ENCODE assay signal across 1 cellular context in genomic region chr2:208179028-208179609, GRCh38.
A peak's percentile ranks its signal among the peaks of the same experiment; 100 is the strongest.
TF ChIP-seq lines count a peak whose summit lies in the region.

No MANE protein-coding gene starts in this region.

TF ChIP-seq in HepG2, 621 proteins besides CTCF, POLR2A, EP300 and RAD21 (continued from another document and continues in another):
- no peak for TF ChIP-seq ZNF256 (CRISPR knock-in tag; conservative IDR thresholded peaks at IDR 0.05)
- TF ChIP-seq ZNF136 (CRISPR knock-in tag; IDR thresholded peaks at IDR 0.05; ENCODE audit: low read depth) = no peak
- no peak for TF ChIP-seq ZNF609 (CRISPR knock-in tag; IDR thresholded peaks at IDR 0.05; ENCODE audit: borderline replicate concordance)
- 0 out of 2 replicates have a peak, but pooled peaks have one; percentile 18 for TF ChIP-seq KAT8 (CRISPR knock-in tag; IDR thresholded peaks at IDR 0.05)
- no peak for TF ChIP-seq ZNF441 (CRISPR knock-in tag; IDR thresholded peaks at IDR 0.05; ENCODE audit: borderline replicate concordance)
- no peak for TF ChIP-seq ATF6 (CRISPR knock-in tag; conservative IDR thresholded peaks at IDR 0.05)
- TF ChIP-seq TEF (CRISPR knock-in tag; IDR thresholded peaks at IDR 0.05) = no peak
- TF ChIP-seq SIN3B (IDR thresholded peaks at IDR 0.05; ENCODE audit: low read length) = no peak
- TF ChIP-seq ZNF691 (CRISPR knock-in tag; IDR thresholded peaks at IDR 0.05; ENCODE audit: borderline replicate concordance, low read depth) = no peak
- TF ChIP-seq REPIN1 (CRISPR knock-in tag; IDR thresholded peaks at IDR 0.05; ENCODE audit: borderline replicate concordance, low read depth) = no peak
- TF ChIP-seq ZNF883 (CRISPR knock-in tag; IDR thresholded peaks at IDR 0.05; ENCODE audit: not compliant biosample characterization) = no peak
- TF ChIP-seq POLR2G (IDR thresholded peaks at IDR 0.05; ENCODE audit: low read depth, low read length) = no peak
- TF ChIP-seq ZNF788 (CRISPR knock-in tag; IDR thresholded peaks at IDR 0.05; ENCODE audit: borderline replicate concordance) = no peak
- TF ChIP-seq ZSCAN25 (CRISPR knock-in tag; IDR thresholded peaks at IDR 0.05) = no peak
- TF ChIP-seq STAG1 (CRISPR knock-in tag; IDR thresholded peaks at IDR 0.05) = no peak
- TF ChIP-seq RORA (CRISPR knock-in tag; IDR thresholded peaks at IDR 0.05) = no peak
- TF ChIP-seq FOXA3 (CRISPR knock-in tag; IDR thresholded peaks at IDR 0.05) = peak; percentile 57
- TF ChIP-seq FOXK1 (CRISPR knock-in tag; IDR thresholded peaks at IDR 0.05; ENCODE audit: borderline replicate concordance, low read depth) = peak; percentile 53; the same call in 1 of the 2 replicates
- TF ChIP-seq ZNF547 (CRISPR knock-in tag; IDR thresholded peaks at IDR 0.05) = no peak
- no peak for TF ChIP-seq ZNF768 (CRISPR knock-in tag; IDR thresholded peaks at IDR 0.05)
- TF ChIP-seq MLLT10 (CRISPR knock-in tag; IDR thresholded peaks at IDR 0.05) = no peak
- no peak for TF ChIP-seq TAF15 (IDR thresholded peaks at IDR 0.05; ENCODE audit: low read depth, low read length, poor library complexity, severe bottlenecking)
- TF ChIP-seq SNRNP70 (IDR thresholded peaks at IDR 0.05; ENCODE audit: low read depth, low read length) = no peak
- TF ChIP-seq ZNF292 (CRISPR knock-in tag; IDR thresholded peaks at IDR 0.05; ENCODE audit: borderline replicate concordance, low read depth) = no peak
- TF ChIP-seq IRF1 (CRISPR knock-in tag; IDR thresholded peaks at IDR 0.05; ENCODE audit: low read depth) = no peak
- TF ChIP-seq ZBTB42 (CRISPR knock-in tag; IDR thresholded peaks at IDR 0.05) = no peak
- peak; percentile 69; the same call in 1 of the 2 replicates for TF ChIP-seq THRA (CRISPR knock-in tag; IDR thresholded peaks at IDR 0.05; ENCODE audit: borderline replicate concordance)
- no peak for TF ChIP-seq ZNF773 (CRISPR knock-in tag; IDR thresholded peaks at IDR 0.05; ENCODE audit: borderline replicate concordance)
- TF ChIP-seq FOXP1 (IDR thresholded peaks at IDR 0.05) = no peak
- TF ChIP-seq FOXP1 (CRISPR knock-in tag; IDR thresholded peaks at IDR 0.05) = no peak
- no peak for TF ChIP-seq MAF1 (CRISPR knock-in tag; IDR thresholded peaks at IDR 0.05; ENCODE audit: borderline replicate concordance)
- TF ChIP-seq TERF1 (CRISPR knock-in tag; IDR thresholded peaks at IDR 0.05) = no peak
- no peak for TF ChIP-seq MXI1 (IDR thresholded peaks at IDR 0.05; ENCODE audit: borderline replicate concordance, low read depth, low read length)
- 0 out of 2 replicates have a peak, but pooled peaks have one; percentile 18 for TF ChIP-seq ZNF12 (CRISPR knock-in tag; IDR thresholded peaks at IDR 0.05)
- peak; percentile 66 for TF ChIP-seq CEBPG (CRISPR knock-in tag; IDR thresholded peaks at IDR 0.05)
- TF ChIP-seq ATF2 (CRISPR knock-in tag; IDR thresholded peaks at IDR 0.05) = no peak
- no peak for TF ChIP-seq CREBL2 (CRISPR knock-in tag; IDR thresholded peaks at IDR 0.05; ENCODE audit: borderline replicate concordance)
- no peak for TF ChIP-seq ZNF549 (CRISPR knock-in tag; IDR thresholded peaks at IDR 0.05)
- no peak for TF ChIP-seq NFIC (IDR thresholded peaks at IDR 0.05; ENCODE audit: low read length)
- no peak for TF ChIP-seq SIX4 (CRISPR knock-in tag; IDR thresholded peaks at IDR 0.05)
- TF ChIP-seq KDM4B (CRISPR knock-in tag; IDR thresholded peaks at IDR 0.05) = no peak
- TF ChIP-seq AGO2 (optimal IDR thresholded peaks at IDR 0.05; ENCODE audit: low read depth, low read length) = no peak
- no peak for TF ChIP-seq DMAP1 (CRISPR knock-in tag; IDR thresholded peaks at IDR 0.05)
- no peak for TF ChIP-seq KLF11 (CRISPR knock-in tag; IDR thresholded peaks at IDR 0.05)
- TF ChIP-seq POGZ (CRISPR knock-in tag; IDR thresholded peaks at IDR 0.05) = no peak
- no peak for TF ChIP-seq ZFY (CRISPR knock-in tag; IDR thresholded peaks at IDR 0.05)
- TF ChIP-seq ZFP90 (CRISPR knock-in tag; IDR thresholded peaks at IDR 0.05; ENCODE audit: borderline replicate concordance) = no peak
- TF ChIP-seq ZNF772 (CRISPR knock-in tag; IDR thresholded peaks at IDR 0.05) = no peak
- no peak for TF ChIP-seq FLYWCH1 (CRISPR knock-in tag; IDR thresholded peaks at IDR 0.05)
- TF ChIP-seq ZNF30 (CRISPR knock-in tag; IDR thresholded peaks at IDR 0.05) = no peak
- peak; percentile 99 for TF ChIP-seq RXRA (CRISPR knock-in tag; IDR thresholded peaks at IDR 0.05)
- no peak for TF ChIP-seq ZNF619 (CRISPR knock-in tag; IDR thresholded peaks at IDR 0.05)
- TF ChIP-seq CAMTA2 (CRISPR knock-in tag; IDR thresholded peaks at IDR 0.05; ENCODE audit: borderline replicate concordance) = no peak
- TF ChIP-seq MXD4 (CRISPR knock-in tag; IDR thresholded peaks at IDR 0.05) = no peak
- peak; percentile 26; the same call in 1 of the 2 replicates for TF ChIP-seq DPF2 (CRISPR knock-in tag; IDR thresholded peaks at IDR 0.05; ENCODE audit: borderline replicate concordance, low read depth)
- no peak for TF ChIP-seq ZBTB1 (CRISPR knock-in tag; IDR thresholded peaks at IDR 0.05; ENCODE audit: borderline replicate concordance)
- no peak for TF ChIP-seq FOXC1 (CRISPR knock-in tag; IDR thresholded peaks at IDR 0.05; ENCODE audit: borderline replicate concordance)
- TF ChIP-seq UBTF (CRISPR knock-in tag; IDR thresholded peaks at IDR 0.05) = no peak
- TF ChIP-seq ZNF350 (CRISPR knock-in tag; IDR thresholded peaks at IDR 0.05; ENCODE audit: borderline replicate concordance, low read depth) = peak; percentile 60; the same call in 1 of the 2 replicates
- TF ChIP-seq NR2F6 (IDR thresholded peaks at IDR 0.05) = peak; percentile 85
- peak; percentile 77 for TF ChIP-seq NR2F6 (CRISPR knock-in tag; IDR thresholded peaks at IDR 0.05)
- TF ChIP-seq NFRKB (IDR thresholded peaks at IDR 0.05) = no peak
